9 cellular contexts compared by ENCODE assay signal in genomic region chr6:108152446-108152845, GRCh38. TPM values are rescaled to one million over a fixed set of nuclear protein-coding genes. Genes with fewer than 3 reads are reported as not detected.
"Had no signal": no experiment of that assay in that cellular context is flagged by ENCODE, and none has a peak within 500 bp of the region (broad histone marks: within the 10 kb centered on the region; RNA-seq: fewer than 3 reads in every experiment).

No MANE protein-coding gene starts in this region.

- H3K27ac ChIP-seq: HL-60 had no signal

- ATAC-seq: HepG2 had no signal

- H3K4me3 Mint-ChIP-seq: IgD-negative memory B cell had no signal

- DNase-seq: IMR-90, KBM-7, KG1 had no signal

- H3K36me3 Mint-ChIP-seq: IgD-negative memory B cell had no signal

- FAIRE-seq: HepG2, HTR-8/SVneo had no signal

RNA-seq across cellular contexts. Expression of gene NR2E1, which starts 13.4 kb away (rescaled TPM):
- total RNA-seq: HepG2, HT-29, HT1080, IMR-90 had no signal
- polyA plus RNA-seq: HepG2, IgD-negative memory B cell, IMR-90 had no signal
